ENCODE assay signal across 1 cellular context in genomic region chr17:72502111-72502939, GRCh38.
TF ChIP-seq lines count a peak whose summit lies in the region.

No MANE protein-coding gene starts in this region.

TF ChIP-seq in HepG2, 621 proteins besides CTCF, POLR2A, EP300 and RAD21 (continued from another document and continues in another):
- TF ChIP-seq SMC3 (IDR thresholded peaks at IDR 0.05; ENCODE audit: low read length): peak; percentile 3; the same call in 1 of the 2 replicates
- no peak for TF ChIP-seq ZNF615 (CRISPR knock-in tag; IDR thresholded peaks at IDR 0.05; ENCODE audit: borderline replicate concordance)
- peak; percentile 80; the same call in 1 of the 2 replicates for TF ChIP-seq NCOA2 (CRISPR knock-in tag; IDR thresholded peaks at IDR 0.05)
- TF ChIP-seq HIC2 (CRISPR knock-in tag; IDR thresholded peaks at IDR 0.05; ENCODE audit: low read depth): peak; percentile 43; the same call in 1 of the 2 replicates
- no peak for TF ChIP-seq ZBTB2 (CRISPR knock-in tag; IDR thresholded peaks at IDR 0.05; ENCODE audit: low read depth)
- 0 out of 2 replicates have a peak, but pooled peaks have one; percentile 46 for TF ChIP-seq IRF2 (CRISPR knock-in tag; IDR thresholded peaks at IDR 0.05)
- TF ChIP-seq MYNN (CRISPR knock-in tag; IDR thresholded peaks at IDR 0.05; ENCODE audit: low read depth): no peak
- peak; percentile 98 for TF ChIP-seq TFAP4 (IDR thresholded peaks at IDR 0.05; ENCODE audit: borderline replicate concordance, low read depth)
- TF ChIP-seq HDAC2 (CRISPR knock-in tag; IDR thresholded peaks at IDR 0.05): peak; percentile 94
- TF ChIP-seq NCOR1 (IDR thresholded peaks at IDR 0.05; ENCODE audit: borderline replicate concordance, low read length): peak; percentile 84
- TF ChIP-seq PPARG (CRISPR knock-in tag; conservative IDR thresholded peaks at IDR 0.05): no peak
- peak; percentile 60 for TF ChIP-seq PAXIP1 (CRISPR knock-in tag; conservative IDR thresholded peaks at IDR 0.05)
- TF ChIP-seq SSRP1 (CRISPR knock-in tag; IDR thresholded peaks at IDR 0.05): peak; percentile 55; the same call in 1 of the 2 replicates
- peak; percentile 58; the same call in 1 of the 2 replicates for TF ChIP-seq ZNF225 (CRISPR knock-in tag; IDR thresholded peaks at IDR 0.05)
- peak; percentile 78 for TF ChIP-seq SOX5 (CRISPR knock-in tag; IDR thresholded peaks at IDR 0.05; ENCODE audit: borderline replicate concordance)
- peak; percentile 48; the same call in 1 of the 2 replicates for TF ChIP-seq UBTF (CRISPR knock-in tag; IDR thresholded peaks at IDR 0.05)
- no peak for TF ChIP-seq ZBTB33 (CRISPR knock-in tag; IDR thresholded peaks at IDR 0.05)
- TF ChIP-seq ZNF563 (CRISPR knock-in tag; IDR thresholded peaks at IDR 0.05): no peak
- no peak for TF ChIP-seq ZFP36 (IDR thresholded peaks at IDR 0.05; ENCODE audit: borderline replicate concordance, low read depth, low read length, partially characterized antibody)
- no peak for TF ChIP-seq HOXA9 (CRISPR knock-in tag; IDR thresholded peaks at IDR 0.05; ENCODE audit: borderline replicate concordance)
- TF ChIP-seq DMAP1 (CRISPR knock-in tag; IDR thresholded peaks at IDR 0.05): peak; percentile 7; the same call in 1 of the 2 replicates
- TF ChIP-seq ZNF292 (CRISPR knock-in tag; IDR thresholded peaks at IDR 0.05; ENCODE audit: borderline replicate concordance, low read depth): peak; percentile 74; the same call in 1 of the 2 replicates
- no peak for TF ChIP-seq TRAFD1 (CRISPR knock-in tag; IDR thresholded peaks at IDR 0.05; ENCODE audit: borderline replicate concordance)
- TF ChIP-seq ZNF556 (CRISPR knock-in tag; IDR thresholded peaks at IDR 0.05; ENCODE audit: borderline replicate concordance): peak; percentile 17; the same call in 1 of the 2 replicates
- TF ChIP-seq CENPX (CRISPR knock-in tag; IDR thresholded peaks at IDR 0.05): no peak
- TF ChIP-seq NFE2 (CRISPR knock-in tag; IDR thresholded peaks at IDR 0.05): no peak
- TF ChIP-seq GABPA (IDR thresholded peaks at IDR 0.05; ENCODE audit: low read depth, low read length): no peak
- no peak for TF ChIP-seq GABPA (CRISPR knock-in tag; IDR thresholded peaks at IDR 0.05; ENCODE audit: low read depth)
- TF ChIP-seq AHDC1 (CRISPR knock-in tag; IDR thresholded peaks at IDR 0.05; ENCODE audit: borderline replicate concordance): no peak
- TF ChIP-seq KDM6A (CRISPR knock-in tag; IDR thresholded peaks at IDR 0.05; ENCODE audit: low read depth): no peak
- TF ChIP-seq MEIS1 (CRISPR knock-in tag; IDR thresholded peaks at IDR 0.05; ENCODE audit: borderline replicate concordance): peak; percentile 49; the same call in 1 of the 2 replicates
- TF ChIP-seq ZBTB42 (CRISPR knock-in tag; IDR thresholded peaks at IDR 0.05): 0 out of 2 replicates have a peak, but pooled peaks have one; percentile 71
- TF ChIP-seq THRA (CRISPR knock-in tag; IDR thresholded peaks at IDR 0.05; ENCODE audit: borderline replicate concordance): peak; percentile 22; the same call in 1 of the 2 replicates
- TF ChIP-seq ZNF543 (CRISPR knock-in tag; IDR thresholded peaks at IDR 0.05): no peak
